Comparison of ENCODE assay signal across 8 cellular contexts in genomic region chr3:15726043-15726442, GRCh38.
A peak's percentile ranks its signal among the peaks of the same experiment; 100 is the strongest.
DNase-seq lines count a peak whose midpoint lies in the region; ATAC-seq, FAIRE-seq and TF ChIP-seq lines count a peak whose summit lies in the region.
"Had no signal": no experiment of that assay in that cellular context is flagged by ENCODE, and none has a peak within 500 bp of the region (broad histone marks: within the 10 kb centered on the region; RNA-seq: fewer than 3 reads in every experiment).

No MANE protein-coding gene starts in this region.

- TF ChIP-seq CTCF in RWPE1 (conservative IDR thresholded peaks at IDR 0.05; ENCODE audit: low read depth) (no peak), osteocyte (IDR thresholded peaks at IDR 0.05) (no peak)

- peaks cover 55% of the 10 kb centered on the region for H3K36me3 Mint-ChIP-seq in osteocyte (ENCODE audit: unreplicated experiment)

- H3K27me3 Mint-ChIP-seq in osteocyte (ENCODE audit: unreplicated experiment) = no peaks in the 10 kb centered on the region

- peaks cover 37% of the 10 kb centered on the region for H3K4me1 Mint-ChIP-seq in osteocyte (ENCODE audit: unreplicated experiment)

- peak overlapping the region; percentile 76 for H3K27ac ChIP-seq in RWPE1

- peak overlapping the region; percentile 77 for H3K27ac Mint-ChIP-seq in osteocyte (ENCODE audit: unreplicated experiment)

- CTCF ChIA-PET in RWPE1 (lab: Yijun Ruan, JAX) = no interaction called here

- ATAC-seq in HG02571 (IDR thresholded peaks at IDR 0.05; ENCODE audit: unreplicated experiment) = peak; percentile 84

- no peaks in the 10 kb centered on the region for H3K9me3 Mint-ChIP-seq in osteocyte (ENCODE audit: unreplicated experiment)

- POLR2A ChIA-PET in RWPE1 (lab: Yijun Ruan, JAX; ENCODE audit: low non-redundant PET) = no interaction called here

- DNase-seq in GM19239 (ENCODE audit: insufficient read length, low spot score) = no peak
- DNase-seq in RWPE1 (ENCODE audit: low spot score) = peak; percentile 1
- no peak for DNase-seq in osteocyte (ENCODE audit: extremely low spot score, unreplicated experiment)
- DNase-seq in NCI-H526 (lab: John Stamatoyannopoulos, UW) = no peak
- no peak for DNase-seq in activated CD4-positive, alpha-beta T cell treated with anti-CD3 and anti-CD28 coated beads, Interleukin-2, amount 50 U/mL, for 4 hours
- no peak for DNase-seq in DMS79 (lab: John Stamatoyannopoulos, UW)
- DNase-seq: NCI-H1436 treated with DMSO at 0.1 percent for 48 hours had no signal

- FAIRE-seq in GM19239 (lab: Jason Lieb, UNC) = peak; percentile 76

- no peak overlapping the region for H3K4me3 Mint-ChIP-seq in osteocyte (ENCODE audit: unreplicated experiment)
